1 cellular context compared by ENCODE assay signal in genomic region chr15:42148808-42149492, GRCh38.
TF ChIP-seq lines count a peak whose summit lies in the region.

No MANE protein-coding gene starts in this region.

TF ChIP-seq in K562, 482 proteins besides CTCF, POLR2A, EP300 and RAD21:
- TF ChIP-seq, protein P1, sequence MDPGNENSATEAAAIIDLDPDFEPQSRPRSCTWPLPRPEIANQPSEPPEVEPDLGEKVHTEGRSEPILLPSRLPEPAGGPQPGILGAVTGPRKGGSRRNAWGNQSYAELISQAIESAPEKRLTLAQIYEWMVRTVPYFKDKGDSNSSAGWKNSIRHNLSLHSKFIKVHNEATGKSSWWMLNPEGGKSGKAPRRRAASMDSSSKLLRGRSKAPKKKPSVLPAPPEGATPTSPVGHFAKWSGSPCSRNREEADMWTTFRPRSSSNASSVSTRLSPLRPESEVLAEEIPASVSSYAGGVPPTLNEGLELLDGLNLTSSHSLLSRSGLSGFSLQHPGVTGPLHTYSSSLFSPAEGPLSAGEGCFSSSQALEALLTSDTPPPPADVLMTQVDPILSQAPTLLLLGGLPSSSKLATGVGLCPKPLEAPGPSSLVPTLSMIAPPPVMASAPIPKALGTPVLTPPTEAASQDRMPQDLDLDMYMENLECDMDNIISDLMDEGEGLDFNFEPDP (CRISPR knock-in tag; IDR thresholded peaks at IDR 0.05), result no peak
- TF ChIP-seq ZFX (CRISPR knock-in tag; IDR thresholded peaks at IDR 0.05), result no peak
- no peak for TF ChIP-seq SMARCA5 (IDR thresholded peaks at IDR 0.05)
- TF ChIP-seq, protein P2, sequence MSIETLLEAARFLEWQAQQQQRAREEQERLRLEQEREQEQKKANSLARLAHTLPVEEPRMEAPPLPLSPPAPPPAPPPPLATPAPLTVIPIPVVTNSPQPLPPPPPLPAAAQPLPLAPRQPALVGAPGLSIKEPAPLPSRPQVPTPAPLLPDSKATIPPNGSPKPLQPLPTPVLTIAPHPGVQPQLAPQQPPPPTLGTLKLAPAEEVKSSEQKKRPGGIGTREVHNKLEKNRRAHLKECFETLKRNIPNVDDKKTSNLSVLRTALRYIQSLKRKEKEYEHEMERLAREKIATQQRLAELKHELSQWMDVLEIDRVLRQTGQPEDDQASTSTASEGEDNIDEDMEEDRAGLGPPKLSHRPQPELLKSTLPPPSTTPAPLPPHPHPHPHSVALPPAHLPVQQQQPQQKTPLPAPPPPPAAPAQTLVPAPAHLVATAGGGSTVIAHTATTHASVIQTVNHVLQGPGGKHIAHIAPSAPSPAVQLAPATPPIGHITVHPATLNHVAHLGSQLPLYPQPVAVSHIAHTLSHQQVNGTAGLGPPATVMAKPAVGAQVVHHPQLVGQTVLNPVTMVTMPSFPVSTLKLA (conservative IDR thresholded peaks at IDR 0.05), result no peak
- TF ChIP-seq CTCFL (IDR thresholded peaks at IDR 0.05; ENCODE audit: borderline replicate concordance, insufficient read depth, low read depth, low read length, poor library complexity, severe bottlenecking), result no peak
- no peak for TF ChIP-seq ZNF184 (CRISPR knock-in tag; IDR thresholded peaks at IDR 0.05)
- no peak for TF ChIP-seq NCOA6 (IDR thresholded peaks at IDR 0.05)
